In genomic region chr7:101743241-101743994, GRCh38 we compare ENCODE assay signal across 8 cellular contexts.
A peak's percentile ranks its signal among the peaks of the same experiment; 100 is the strongest.
DNase-seq lines count a peak whose midpoint lies in the region; ATAC-seq and TF ChIP-seq lines count a peak whose summit lies in the region.

No MANE protein-coding gene starts in this region.

- H3K27me3 Mint-ChIP-seq in immature natural killer cell (ENCODE audit: low read depth in 3 of 3), result peaks cover 4 to 6% (median 4%) of the 10 kb centered on the region in 3 donors

- peak; percentile 52 for TF ChIP-seq POLR2A in NB4 (IDR thresholded peaks at IDR 0.05; ENCODE audit: extremely low read depth, insufficient read length)

- TF ChIP-seq CTCF in NB4 (IDR thresholded peaks at IDR 0.05; ENCODE audit: low read depth, low read length) (peak; percentile 62), astrocyte of the spinal cord (IDR thresholded peaks at IDR 0.05; ENCODE audit: low read depth, low read length) (peak; percentile 48)

- no peak for ATAC-seq in GM21576 (IDR thresholded peaks at IDR 0.05; ENCODE audit: unreplicated experiment)

- in situ Hi-C loops in astrocyte of the spinal cord (cut with HindIII; ENCODE audit: low sequenced_read_pairs), result no loop called here

- no peaks in the 10 kb centered on the region for H3K36me3 Mint-ChIP-seq in immature natural killer cell

- H3K27ac Mint-ChIP-seq in immature natural killer cell, result no peak overlapping the region

- H3K4me1 Mint-ChIP-seq in immature natural killer cell, result peaks cover 9 to 18% of the 10 kb centered on the region in 2 donors

- no peaks in the 10 kb centered on the region for H3K9me3 Mint-ChIP-seq in immature natural killer cell

- peak overlapping the region; percentile 79 to 86 (median 84) for H3K4me3 Mint-ChIP-seq in immature natural killer cell

- H3K4me3 ChIP-seq in NB4 (ENCODE audit: low read depth, low read length), result peak overlapping the region; percentile 66
- H3K4me3 ChIP-seq in astrocyte of the spinal cord (ENCODE audit: low read depth, low read length), result peak overlapping the region; percentile 40

- peak; percentile 39 for DNase-seq in GF-D8 (lab: John Stamatoyannopoulos, UW)
- peak; percentile 90 for DNase-seq in NB4 (ENCODE audit: low read depth)
- DNase-seq in T1000 (lab: John Stamatoyannopoulos, UW), result peak; percentile 15
- peak; percentile 61 for DNase-seq in astrocyte of the spinal cord (ENCODE audit: low read depth, low spot score)
- peak; percentile 51 to 55 (median 54) for DNase-seq in immature natural killer cell
- DNase-seq in stimulated activated CD4-positive, alpha-beta T cell treated with anti-CD3 and anti-CD28 coated beads, Interleukin-15, amount 100 ng/mL, for 24 hours, result peak; percentile 69
- DNase-seq in NK-92 (lab: John Stamatoyannopoulos, UW; ENCODE audit: unreplicated experiment), result no peak
